In genomic region chr15:58203537-58203936, GRCh38 we compare ENCODE assay signal across 1 cellular context.
TF ChIP-seq lines count a peak whose summit lies in the region.

No MANE protein-coding gene starts in this region.

TF ChIP-seq in SK-N-SH, 30 proteins besides CTCF, POLR2A, EP300 and RAD21 (continued from another document):
- TF ChIP-seq USF1 (IDR thresholded peaks at IDR 0.05; ENCODE audit: borderline replicate concordance, low read depth) (peak; percentile 28; the same call in 1 of the 2 replicates), RFX5 (IDR thresholded peaks at IDR 0.05; ENCODE audit: low read length) (no peak), MAX (IDR thresholded peaks at IDR 0.05; ENCODE audit: low read depth) (peak; percentile 56; the same call in 1 of the 2 replicates), POLR2AphosphoS5 (IDR thresholded peaks at IDR 0.05; ENCODE audit: low read depth, low read length) (peak; percentile 98), SMC3 (IDR thresholded peaks at IDR 0.05; ENCODE audit: low read depth, low read length) (no peak), USF2 (IDR thresholded peaks at IDR 0.05; ENCODE audit: borderline replicate concordance, low read depth, low read length) (no peak), NFIC (IDR thresholded peaks at IDR 0.05; ENCODE audit: borderline replicate concordance) (peak; percentile 98), CHD2 (IDR thresholded peaks at IDR 0.05; ENCODE audit: low read length, partially characterized antibody) (peak; percentile 89), RCOR1 (IDR thresholded peaks at IDR 0.05; ENCODE audit: low read length) (peak; percentile 89), RXRA (IDR thresholded peaks at IDR 0.05; ENCODE audit: borderline replicate concordance, low read depth) (peak; percentile 80; the same call in 1 of the 2 replicates)
